In the genomic region with DNA sequence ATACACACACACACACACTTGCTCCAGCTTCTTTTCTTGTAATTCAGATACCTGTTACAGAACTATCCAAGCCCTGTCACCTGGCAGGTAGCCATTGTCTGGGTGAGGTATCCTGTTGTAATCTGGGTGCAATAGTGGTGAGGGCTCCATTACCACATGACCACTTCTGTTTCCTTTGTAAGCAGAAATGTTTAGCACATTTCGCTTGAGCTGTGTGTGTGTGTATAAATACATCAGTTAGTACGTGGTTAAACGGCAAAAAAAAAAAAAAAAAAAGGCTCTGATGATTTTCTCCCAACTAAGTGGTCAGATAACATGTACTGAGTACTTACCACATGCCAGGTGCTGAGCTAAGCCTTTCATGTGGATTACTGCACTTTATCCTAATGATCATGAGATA, we compare ENCODE assay signal across 11 cellular contexts.
DNase-seq lines count a peak whose midpoint lies in the region; ATAC-seq lines count a peak whose summit lies in the region.
"Had no signal": no experiment of that assay in that cellular context is flagged by ENCODE, and none has a peak within 500 bp of the region (broad histone marks: within the 10 kb centered on the region; RNA-seq: fewer than 3 reads in every experiment).

No MANE protein-coding gene starts in this region.

- DNase-seq in NCI-H146 (lab: John Stamatoyannopoulos, UW) (peak; percentile 15), NCI-H146 treated with DMSO at 0.1 percent for 48 hours (lab: John Stamatoyannopoulos, UW; ENCODE audit: unreplicated experiment) (no peak), Karpas-422 (peak; percentile 44), mucosa of gallbladder (ENCODE audit: low spot score) (peak; percentile 47), SIG-M5 treated with dmso at 0.1 percent for 504 hours (lab: John Stamatoyannopoulos, UW; ENCODE audit: unreplicated experiment) (no peak), C1 segment of cervical spinal cord (lab: John Stamatoyannopoulos, UW) (no peak)
- peak; percentile 34 for DNase-seq in activated CD8-positive, alpha-beta memory T cell treated with anti-CD3 and anti-CD28 coated beads, Interleukin-2, amount 50 U/mL, for 4 hours
- DNase-seq: 8988T, esophagus squamous epithelium, mesendoderm had no signal

- H3K4me1 ChIP-seq in Karpas-422 (ENCODE audit: low read length): peaks cover 58% of the 10 kb centered on the region
- H3K4me1 ChIP-seq: esophagus squamous epithelium had no signal

- H2AFZ ChIP-seq in Karpas-422 (ENCODE audit: low read length): peak overlapping the region; percentile 46

- H3K9me3 ChIP-seq in Karpas-422 (ENCODE audit: low read length): no peaks in the 10 kb centered on the region

- no peak overlapping the region for H3K4me3 ChIP-seq in Karpas-422 (ENCODE audit: low read length)
- H3K4me3 ChIP-seq: esophagus squamous epithelium had no signal

- no peaks in the 10 kb centered on the region for H4K20me1 ChIP-seq in Karpas-422 (ENCODE audit: insufficient read depth, low read depth, low read length)

- no peaks in the 10 kb centered on the region for H3K79me2 ChIP-seq in Karpas-422 (ENCODE audit: low read length)

- no peak for ATAC-seq in GM21576 (IDR thresholded peaks at IDR 0.05; ENCODE audit: unreplicated experiment)

- no peak overlapping the region for H3K9ac ChIP-seq in Karpas-422 (ENCODE audit: low read length)

- H3K27me3 ChIP-seq in Karpas-422 (ENCODE audit: low read length): no peaks in the 10 kb centered on the region
- H3K27me3 ChIP-seq: esophagus squamous epithelium had no signal

- no peaks in the 10 kb centered on the region for H3K36me3 ChIP-seq in Karpas-422 (ENCODE audit: insufficient read depth, low read length)
- H3K36me3 ChIP-seq: esophagus squamous epithelium had no signal

- H3K27ac ChIP-seq in Karpas-422 (ENCODE audit: low read length): no peak overlapping the region
- H3K27ac ChIP-seq: esophagus squamous epithelium had no signal

- H3K4me2 ChIP-seq in Karpas-422 (ENCODE audit: low read depth, low read length, poor library complexity, severe bottlenecking): no peak overlapping the region

- H3K9me2 ChIP-seq in Karpas-422 (replicated peaks; ENCODE audit: insufficient read depth, low read length): no peaks in the 10 kb centered on the region

Comparison
In these comparisons a context has a peak if more than half of its experiments do, and no peak if none do; other contexts are left out.
1. DNase-seq: peak in NCI-H146 (single experiment), Karpas-422 (single experiment), activated CD8-positive, alpha-beta memory T cell treated with anti-CD3 and anti-CD28 coated beads, Interleukin-2, amount 50 U/mL, for 4 hours (single experiment) and mucosa of gallbladder (single experiment); none in NCI-H146 treated with DMSO at 0.1 percent for 48 hours (single experiment), SIG-M5 treated with dmso at 0.1 percent for 504 hours (single experiment) and C1 segment of cervical spinal cord (0 of 14).